8 cellular contexts compared by ENCODE assay signal in the genomic region with DNA sequence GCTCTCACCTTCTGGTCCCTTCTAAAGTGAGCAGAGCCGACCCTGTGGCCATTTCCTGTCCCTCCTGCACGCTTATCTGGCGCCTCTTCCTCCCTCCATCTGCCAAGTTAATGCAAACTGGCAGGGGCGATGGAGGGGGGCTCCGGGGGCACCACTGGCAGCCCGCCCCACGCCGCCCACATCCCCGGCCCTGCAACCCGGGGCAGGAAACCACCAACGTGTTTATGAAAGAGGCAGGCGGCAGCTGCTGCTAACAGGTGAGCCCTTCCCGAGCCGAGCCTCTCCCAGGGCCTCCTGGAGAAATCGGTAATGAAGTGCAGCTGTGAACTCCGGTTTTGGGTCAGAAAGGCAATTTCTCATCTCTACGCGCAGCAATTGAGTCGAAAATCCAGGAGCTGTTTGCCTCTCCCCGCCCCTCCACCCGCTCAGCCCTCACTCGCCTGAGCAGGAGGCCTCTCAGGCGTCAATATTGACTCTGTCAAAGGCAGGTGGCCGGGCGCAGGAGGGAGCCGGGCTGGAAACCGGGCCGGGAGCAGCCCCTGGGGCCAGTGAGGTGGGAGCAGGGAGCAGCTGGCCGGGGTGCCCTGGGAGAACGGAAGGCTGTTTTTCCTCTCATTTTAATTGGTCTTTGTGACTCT.
DNase-seq lines count a peak whose midpoint lies in the region; ATAC-seq and TF ChIP-seq lines count a peak whose summit lies in the region.

No MANE protein-coding gene starts in this region.

- peak overlapping the region; percentile 35 for H3K4me3 ChIP-seq in DOHH2 (ENCODE audit: low read length)
- H3K4me3 ChIP-seq in neuronal stem cell (ENCODE audit: low read length in 2 of 2) = no peak overlapping the region
- H3K4me3 ChIP-seq in thyroid gland (replicated peaks in 1 of 3) = no peak overlapping the region

- H2BK15ac ChIP-seq in neuronal stem cell (ENCODE audit: low read length) = no peak overlapping the region

- no peak overlapping the region for H2AFZ ChIP-seq in neuronal stem cell (ENCODE audit: low read length)

- TF ChIP-seq POLR2A in thyroid gland (IDR thresholded peaks at IDR 0.05) = no peak

- no peak for ATAC-seq in Right ventricle myocardium superior (ENCODE audit: poor library complexity)
- no peak for ATAC-seq in esophagus mucosa

- TF ChIP-seq CTCF in DOHH2 (IDR thresholded peaks at IDR 0.05; ENCODE audit: low read depth, low read length, poor library complexity, severe bottlenecking) (no peak), thyroid gland (IDR thresholded peaks at IDR 0.05) (no peak)

- no peaks in the 10 kb centered on the region; the same call in 1 of the 2 replicates for H3F3A ChIP-seq in DOHH2 (ENCODE audit: control insufficient read depth, insufficient read depth)

- H3K9me2 ChIP-seq in DOHH2 (replicated peaks; ENCODE audit: control insufficient read depth, low read length) = no peaks in the 10 kb centered on the region

- peaks cover 54% of the 10 kb centered on the region for H3K4me1 ChIP-seq in DOHH2 (ENCODE audit: control insufficient read depth, low read length)
- peaks cover 11 to 45% of the 10 kb centered on the region in 2 donors for H3K4me1 ChIP-seq in neuronal stem cell (ENCODE audit: control insufficient read depth in 2 of 2, insufficient read depth in 1 of 2, low read depth in 1 of 2, low read length in 2 of 2)
- H3K4me1 ChIP-seq in thyroid gland = peaks cover 8 to 29% of the 10 kb centered on the region in 2 donors

- no peak overlapping the region for H4K8ac ChIP-seq in neuronal stem cell (ENCODE audit: low read depth, low read length)

- H3K27ac ChIP-seq in DOHH2 (ENCODE audit: low read depth, low read length) (peak overlapping the region; percentile 54), neuronal stem cell (replicated peaks; ENCODE audit: low read length) (no peak overlapping the region), thyroid gland (no peak overlapping the region)

- H3K14ac ChIP-seq in neuronal stem cell (ENCODE audit: low read length) = no peak overlapping the region

- no peaks in the 10 kb centered on the region for H4K20me1 ChIP-seq in DOHH2 (ENCODE audit: control insufficient read depth, insufficient read depth, low read depth, low read length)

- H3K79me2 ChIP-seq in DOHH2 (ENCODE audit: control insufficient read depth, low read length) = no peaks in the 10 kb centered on the region

- H3K36me3 ChIP-seq in DOHH2 (ENCODE audit: control insufficient read depth, low read length) (no peaks in the 10 kb centered on the region), neuronal stem cell (replicated peaks in 1 of 2; ENCODE audit: control insufficient read depth in 2 of 2, insufficient read depth in 2 of 2, low read length in 2 of 2) (no peaks in the 10 kb centered on the region), thyroid gland (no peaks in the 10 kb centered on the region)

- H3K27me3 ChIP-seq in DOHH2 (ENCODE audit: control insufficient read depth, low read length) = peaks cover 4% of the 10 kb centered on the region; the same call in 1 of the 2 replicates
- peaks cover 0 to 14% (median 10%) of the 10 kb centered on the region in 3 experiments for H3K27me3 ChIP-seq in neuronal stem cell (ENCODE audit: control insufficient read depth in 3 of 3, insufficient read depth in 3 of 3, low read depth in 1 of 3, low read length in 3 of 3)
- no peaks in the 10 kb centered on the region for H3K27me3 ChIP-seq in thyroid gland

- DNase-seq in NCI-H2081 treated with DMSO at 0.1 percent for 48 hours (lab: John Stamatoyannopoulos, UW) = peak; percentile 97
- peak; percentile 56 for DNase-seq in activated T-cell treated with anti-CD3 and anti-CD28 coated beads, Interleukin-2, amount 50 U/mL, for 1 hour
- no peak for DNase-seq in neuronal stem cell (ENCODE audit: low spot score)
- DNase-seq in Right ventricle myocardium superior = no peak
- no peak for DNase-seq in thyroid gland
- DNase-seq in 8988T = no peak

- no peak overlapping the region for H4K91ac ChIP-seq in neuronal stem cell (ENCODE audit: low read depth, low read length, poor library complexity)

- intact Hi-C loops in Right ventricle myocardium superior (cut with DNase I) (no loop called here), thyroid gland (cut with DNase I) (no loop called here)

- H2AK5ac ChIP-seq in neuronal stem cell (ENCODE audit: low read depth, low read length) = no peak overlapping the region

- H3K9me3 ChIP-seq in DOHH2 (ENCODE audit: control insufficient read depth, insufficient read depth, low read length) (no peaks in the 10 kb centered on the region), neuronal stem cell (replicated peaks in 1 of 2; ENCODE audit: control insufficient read depth in 2 of 2, insufficient read depth in 1 of 2, low read depth in 1 of 2, low read length in 2 of 2) (no peaks in the 10 kb centered on the region), thyroid gland (no peaks in the 10 kb centered on the region)

- H3K79me1 ChIP-seq in neuronal stem cell (ENCODE audit: low read depth, low read length) = no peaks in the 10 kb centered on the region

- H3K18ac ChIP-seq in neuronal stem cell (ENCODE audit: low read length) = peak overlapping the region; percentile 59

- H3K9ac ChIP-seq in neuronal stem cell (ENCODE audit: low read depth, low read length, poor library complexity) = no peak overlapping the region

- H3K4me2 ChIP-seq in DOHH2 (ENCODE audit: low read length) (peak overlapping the region; percentile 56), neuronal stem cell (ENCODE audit: insufficient read depth, low read length, poor library complexity, severe bottlenecking) (no peak overlapping the region)

- H2BK12ac ChIP-seq in neuronal stem cell (ENCODE audit: low read length) = no peak overlapping the region

- H2BK5ac ChIP-seq in neuronal stem cell (ENCODE audit: low read length) = peak overlapping the region; percentile 20

- H3K4ac ChIP-seq in neuronal stem cell (ENCODE audit: low read length) = no peak overlapping the region

- H3K23ac ChIP-seq in neuronal stem cell (ENCODE audit: low read depth, low read length, poor library complexity) = no peak overlapping the region

- no CpG with 5 or more reads among the region's 30 CpGs for WGBS in neuronal stem cell (ENCODE audit: extremely low coverage in 2 of 2, insufficient read length in 2 of 2, insufficient replicate concordance in 1 of 2), 2 donors
- WGBS in thyroid gland, 2 donors = 61 to 74% methylated on average over 14 to 30 of the region's 30 CpGs

- no peak overlapping the region for H2BK120ac ChIP-seq in neuronal stem cell (ENCODE audit: low read depth, low read length)

Comparison
In these comparisons a context has a peak if more than half of its experiments do, and no peak if none do; other contexts are left out.
1. DNase-seq: peak in NCI-H2081 treated with DMSO at 0.1 percent for 48 hours (single experiment) and activated T-cell treated with anti-CD3 and anti-CD28 coated beads, Interleukin-2, amount 50 U/mL, for 1 hour (single experiment); none in neuronal stem cell (single experiment), Right ventricle myocardium superior (single experiment), thyroid gland (0 of 2) and 8988T (single experiment).